In the genomic region with DNA sequence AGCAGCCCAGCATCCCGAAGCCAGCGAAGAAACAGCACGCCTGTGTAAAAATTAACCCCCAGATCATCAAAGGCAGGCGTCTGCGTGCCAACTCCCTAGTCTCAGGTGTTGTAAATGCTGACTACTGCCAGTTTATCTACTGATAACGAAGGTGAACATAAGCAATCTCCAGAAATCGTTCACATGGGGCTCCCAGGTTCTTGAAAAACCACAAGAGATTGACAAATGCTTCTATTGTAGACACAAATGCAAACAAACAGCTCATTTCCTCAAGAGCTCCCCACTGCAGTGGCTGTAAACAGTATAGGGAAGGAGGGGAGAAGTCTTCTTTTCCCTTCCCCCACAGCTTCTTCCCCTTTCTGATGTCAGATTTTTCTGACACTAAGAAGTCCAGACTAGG, we compare ENCODE assay signal across 10 cellular contexts. TPM values are rescaled to one million over a fixed set of nuclear protein-coding genes. Genes with fewer than 3 reads are reported as not detected.
DNase-seq lines count a peak whose midpoint lies in the region; ATAC-seq, FAIRE-seq and TF ChIP-seq lines count a peak whose summit lies in the region.
"Had no signal": no experiment of that assay in that cellular context is flagged by ENCODE, and none has a peak within 500 bp of the region (broad histone marks: within the 10 kb centered on the region; RNA-seq: fewer than 3 reads in every experiment).

No MANE protein-coding gene starts in this region.

- peak overlapping the region in 40 of 59 donors; percentile 13 to 79 (median 48) for H3K27ac ChIP-seq in dorsolateral prefrontal cortex
- H3K27ac ChIP-seq: 22Rv1 had no signal

- ATAC-seq in sciatic nerve (peak; percentile 61), GM21367 (IDR thresholded peaks at IDR 0.05; ENCODE audit: unreplicated experiment) (no peak)

- no peak overlapping the region for H3K4me3 ChIP-seq in dorsolateral prefrontal cortex

- TF ChIP-seq CTCF in dorsolateral prefrontal cortex (IDR thresholded peaks at IDR 0.05 in 54 of 56, conservative IDR thresholded peaks at IDR 0.05 in 2 of 56; ENCODE audit: low read depth in 1 of 56, partially characterized antibody in 56 of 56), result no peak
- no peak for TF ChIP-seq CTCF in D721Med (IDR thresholded peaks at IDR 0.05; ENCODE audit: insufficient read depth, missing control alignments)

- no peaks in the 10 kb centered on the region for H3K27me3 ChIP-seq in dorsolateral prefrontal cortex

- in situ Hi-C loops in G401 (cut with HindIII; ENCODE audit: low sequenced_read_pairs), result no loop called here

- no peak for FAIRE-seq in D721Med (lab: Jason Lieb, UNC)
- FAIRE-seq: endometrium had no signal

- intact Hi-C loops in dorsolateral prefrontal cortex (cut with DNase I) (no loop called here), sciatic nerve (cut with DNase I) (no loop called here)

- DNase-seq in DMS153 (lab: John Stamatoyannopoulos, UW), result peak; percentile 22
- no peak for DNase-seq in DMS153 treated with DMSO at 0.1 percent for 48 hours (lab: John Stamatoyannopoulos, UW; ENCODE audit: unreplicated experiment)
- DNase-seq in NOMO-1 (lab: John Stamatoyannopoulos, UW; ENCODE audit: unreplicated experiment in 2 of 2), result peak; percentile 64 to 93
- no peak for DNase-seq in dorsolateral prefrontal cortex
- no peak for DNase-seq in sciatic nerve (ENCODE audit: low spot score)
- no peak for DNase-seq in D721Med (ENCODE audit: insufficient read length, low spot score)
- no peak for DNase-seq in G401 (ENCODE audit: low spot score)

RNA-seq across cellular contexts. Expression of a gene that starts 5.3 kb away (rescaled TPM):
- total RNA-seq in dorsolateral prefrontal cortex, result 100 to 1,000 TPM in 43 of 120 experiments, 10 to 100 TPM in 77; 27.1 to 361 (median 85.0) TPM
- 101 TPM for total RNA-seq in sciatic nerve
- 5.2 and 6.7 TPM in 2 replicates for total RNA-seq in G401 (2014; rRNA removed; shearing (Covaris generic))

Comparison
In these comparisons a context has a peak if more than half of its experiments do, and no peak if none do; other contexts are left out.
1. DNase-seq: peak in DMS153 (single experiment) and NOMO-1 (2 of 2); none in DMS153 treated with DMSO at 0.1 percent for 48 hours (single experiment), dorsolateral prefrontal cortex (0 of 10), sciatic nerve (single experiment), D721Med (single experiment) and G401 (single experiment).